In the genomic region with DNA sequence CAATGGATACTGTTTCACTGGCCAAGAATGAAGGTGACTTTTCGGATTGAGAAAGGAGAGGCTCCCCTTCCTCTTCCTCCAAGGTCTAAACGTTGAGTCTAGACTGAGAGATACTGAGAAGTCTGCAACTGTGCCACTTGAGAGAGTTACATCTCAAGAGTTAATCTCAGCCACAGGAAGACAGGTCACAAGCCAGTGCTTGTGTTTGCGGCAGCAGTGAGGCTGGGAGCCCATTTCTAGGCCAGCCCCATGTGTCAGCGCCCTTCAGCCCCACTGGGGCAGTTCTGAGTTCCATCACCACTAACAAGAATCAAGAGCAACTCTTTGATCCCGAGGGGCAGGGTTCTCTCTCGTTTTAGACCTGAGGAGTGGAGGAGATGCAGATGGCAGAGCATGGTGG, we compare ENCODE assay signal across 20 cellular contexts.
"Had no signal": no experiment of that assay in that cellular context is flagged by ENCODE, and none has a peak within 500 bp of the region (broad histone marks: within the 10 kb centered on the region; RNA-seq: fewer than 3 reads in every experiment).

No MANE protein-coding gene starts in this region.

- H3K27me3 ChIP-seq: dorsolateral prefrontal cortex, stomach had no signal

- H3K4me2 ChIP-seq: smooth muscle cell had no signal

- DNase-seq: activated CD4-positive, alpha-beta T cell treated with anti-CD3 and anti-CD28 coated beads, Interleukin-2, amount 10 ng/mL, durations not matched to agents 24 days and 14 days; activated CD4-positive, CD25-positive, alpha-beta regulatory T cell; activated CD8-positive, alpha-beta T cell treated with anti-CD3 and anti-CD28 coated beads for 36 hours; activated naive CD4-positive, alpha-beta T cell treated with Interleukin-2 at 50 U/mL for 16 hours; activated naive CD8-positive, alpha-beta T cell treated with anti-CD3 and anti-CD28 coated beads, Interleukin-2, amount 10 ng/mL, durations not matched to agents 7 days and 5 days; activated T-cell treated with anti-CD3 and anti-CD28 coated beads, Interleukin-2, amount 50 U/mL, for 1 hour; caudate nucleus; dorsolateral prefrontal cortex; endodermal cell; foreskin melanocyte; glutamatergic neuron; hippocampal formation; islet precursor cell; lower lobe of right lung; natural killer cell; stimulated activated CD4-positive, alpha-beta T cell treated with anti-CD3 and anti-CD28 coated beads, Interleukin-4, amount 100 ng/mL, for 1 hour; stomach had no signal

- H3K9me3 ChIP-seq: lower lobe of right lung, stomach had no signal

- ATAC-seq: activated CD8-positive, alpha-beta T cell treated with anti-CD3 and anti-CD28 coated beads for 36 hours; lower lobe of right lung; natural killer cell; sciatic nerve had no signal

- H3K27ac ChIP-seq: dorsolateral prefrontal cortex, epithelial cell of prostate, lower lobe of right lung, stomach had no signal

- H3K4me1 ChIP-seq: lower lobe of right lung, stomach had no signal

- H3K36me3 ChIP-seq: lower lobe of right lung, stomach had no signal

- H3K4me3 ChIP-seq: dorsolateral prefrontal cortex, lower lobe of right lung, smooth muscle cell, stomach had no signal
